ENCODE assay signal across 8 cellular contexts in genomic region chr19:36378625-36379509, GRCh38. TPM values are rescaled to one million over a fixed set of nuclear protein-coding genes. Genes with fewer than 3 reads are reported as not detected.
A peak's percentile ranks its signal among the peaks of the same experiment; 100 is the strongest.
DNase-seq lines count a peak whose midpoint lies in the region; ATAC-seq and TF ChIP-seq lines count a peak whose summit lies in the region.

Gene ZFP14 (minus strand): TSS chr19:36379201. CDS start chr19:36367892, 11,309 bp downstream.

- no peaks in the 10 kb centered on the region for H3K9me3 ChIP-seq in neural cell (ENCODE audit: low read length)

- H3K27ac ChIP-seq in neural cell (ENCODE audit: low read length), result peak within 1 kb of the TSS; percentile 85

- H3K4me3 ChIP-seq in LNCaP clone FGC (ENCODE audit: low read depth, low read length), result peak within 1 kb of the TSS; percentile 61
- H3K4me3 ChIP-seq in foreskin fibroblast (ENCODE audit: low read depth in 1 of 2, low read length in 2 of 2), result peak within 1 kb of the TSS; percentile 66 to 88
- H3K4me3 ChIP-seq in neural cell (ENCODE audit: low read length), result peak within 1 kb of the TSS; percentile 72

- peak within 1 kb of the TSS; percentile 86 for H2AFZ ChIP-seq in neural cell (ENCODE audit: low read depth, low read length)

- TF ChIP-seq POLR2A in Raji (IDR thresholded peaks at IDR 0.05; ENCODE audit: insufficient read depth, low read depth, low read length), result peak; percentile 54; the same call in 1 of the 2 replicates

- peak; percentile 100 for ATAC-seq in stimulated activated naive CD8-positive, alpha-beta T cell treated with anti-CD3 and anti-CD28 coated beads, Interleukin-15, amount 100 ng/mL, for 72 hours

- H3K27me3 Mint-ChIP-seq in stimulated activated naive CD8-positive, alpha-beta T cell treated with anti-CD3 and anti-CD28 coated beads, Interleukin-15, amount 100 ng/mL, for 72 hours, result no peaks in the 10 kb centered on the region

- H3K9me2 ChIP-seq in neural cell (ENCODE audit: insufficient read depth, low read length), result no peaks in the 10 kb centered on the region

- peaks cover 6 to 10% of the 10 kb centered on the region in 2 donors for H3K9me3 Mint-ChIP-seq in stimulated activated naive CD8-positive, alpha-beta T cell treated with anti-CD3 and anti-CD28 coated beads, Interleukin-15, amount 100 ng/mL, for 72 hours

- peak; percentile 55 for TF ChIP-seq RAD21 in neural cell (conservative IDR thresholded peaks at IDR 0.05)

- H3K27ac Mint-ChIP-seq in stimulated activated naive CD8-positive, alpha-beta T cell treated with anti-CD3 and anti-CD28 coated beads, Interleukin-15, amount 100 ng/mL, for 72 hours, result peak within 1 kb of the TSS; percentile 99 to 100

- no peaks in the 10 kb centered on the region for H3K36me3 ChIP-seq in neural cell (ENCODE audit: insufficient read depth, low read length)

- H4K20me1 ChIP-seq in neural cell (ENCODE audit: insufficient read depth), result no peaks in the 10 kb centered on the region

- H3K9ac ChIP-seq in neural cell (ENCODE audit: low read length), result peak within 1 kb of the TSS; percentile 91

- peak within 1 kb of the TSS; percentile 68 for H3K4me2 ChIP-seq in neural cell (ENCODE audit: low read length)

- H3K79me2 ChIP-seq in neural cell (replicated peaks; ENCODE audit: insufficient read depth, low read length), result peaks cover 31% of the 10 kb centered on the region

- no peaks in the 10 kb centered on the region for H3K27me3 ChIP-seq in neural cell (ENCODE audit: insufficient read depth, low read depth, low read length)

- H3F3A ChIP-seq in neural cell (ENCODE audit: insufficient read depth, low read length, poor library complexity, severe bottlenecking), result no peaks in the 10 kb centered on the region

- TF ChIP-seq EP300 in neural cell (conservative IDR thresholded peaks at IDR 0.05; ENCODE audit: poor library complexity, severe bottlenecking), result peak; percentile 57

- H3K4me3 Mint-ChIP-seq in stimulated activated naive CD8-positive, alpha-beta T cell treated with anti-CD3 and anti-CD28 coated beads, Interleukin-15, amount 100 ng/mL, for 72 hours, result peak within 1 kb of the TSS; percentile 97 to 98

- H3K4me1 Mint-ChIP-seq in stimulated activated naive CD8-positive, alpha-beta T cell treated with anti-CD3 and anti-CD28 coated beads, Interleukin-15, amount 100 ng/mL, for 72 hours, result peaks cover 22% of the 10 kb centered on the region

- TF ChIP-seq CTCF in LNCaP clone FGC (IDR thresholded peaks at IDR 0.05; ENCODE audit: control insufficient read depth, extremely low read depth, insufficient read depth) (0 out of 2 replicates have a peak, but pooled peaks have one; percentile 13), foreskin fibroblast (IDR thresholded peaks at IDR 0.05; ENCODE audit: low read depth, low read length) (no peak), neural cell (IDR thresholded peaks at IDR 0.05; ENCODE audit: poor library complexity, severe bottlenecking) (peak; percentile 56)

- DNase-seq in ELF-1 (ENCODE audit: low read depth, low spot score) (peak; percentile 97), GOT3 (lab: John Stamatoyannopoulos, UW) (peak; percentile 83), LNCaP clone FGC (ENCODE audit: low read depth) (peak; percentile 75), activated gamma-delta T cell (lab: John Stamatoyannopoulos, UW) (peak; percentile 82), foreskin fibroblast (peak; percentile 91 to 97)
- DNase-seq in stimulated activated naive CD8-positive, alpha-beta T cell treated with anti-CD3 and anti-CD28 coated beads, Interleukin-15, amount 100 ng/mL, for 72 hours, result peak; percentile 96

TF ChIP-seq in neural cell, 6 proteins besides CTCF, POLR2A, EP300 and RAD21:
- TF ChIP-seq EZH2 (IDR thresholded peaks at IDR 0.05; ENCODE audit: borderline replicate concordance, insufficient read depth, low read length, poor library complexity, severe bottlenecking) (no peak), TAF1 (IDR thresholded peaks at IDR 0.05; ENCODE audit: low read depth) (no peak), MXI1 (conservative IDR thresholded peaks at IDR 0.05; ENCODE audit: poor library complexity, severe bottlenecking) (peak; percentile 56), POLR2AphosphoS5 (IDR thresholded peaks at IDR 0.05) (peak; percentile 94), SMC3 (conservative IDR thresholded peaks at IDR 0.05; ENCODE audit: poor library complexity) (peak; percentile 58)
- TF ChIP-seq, protein P1, sequence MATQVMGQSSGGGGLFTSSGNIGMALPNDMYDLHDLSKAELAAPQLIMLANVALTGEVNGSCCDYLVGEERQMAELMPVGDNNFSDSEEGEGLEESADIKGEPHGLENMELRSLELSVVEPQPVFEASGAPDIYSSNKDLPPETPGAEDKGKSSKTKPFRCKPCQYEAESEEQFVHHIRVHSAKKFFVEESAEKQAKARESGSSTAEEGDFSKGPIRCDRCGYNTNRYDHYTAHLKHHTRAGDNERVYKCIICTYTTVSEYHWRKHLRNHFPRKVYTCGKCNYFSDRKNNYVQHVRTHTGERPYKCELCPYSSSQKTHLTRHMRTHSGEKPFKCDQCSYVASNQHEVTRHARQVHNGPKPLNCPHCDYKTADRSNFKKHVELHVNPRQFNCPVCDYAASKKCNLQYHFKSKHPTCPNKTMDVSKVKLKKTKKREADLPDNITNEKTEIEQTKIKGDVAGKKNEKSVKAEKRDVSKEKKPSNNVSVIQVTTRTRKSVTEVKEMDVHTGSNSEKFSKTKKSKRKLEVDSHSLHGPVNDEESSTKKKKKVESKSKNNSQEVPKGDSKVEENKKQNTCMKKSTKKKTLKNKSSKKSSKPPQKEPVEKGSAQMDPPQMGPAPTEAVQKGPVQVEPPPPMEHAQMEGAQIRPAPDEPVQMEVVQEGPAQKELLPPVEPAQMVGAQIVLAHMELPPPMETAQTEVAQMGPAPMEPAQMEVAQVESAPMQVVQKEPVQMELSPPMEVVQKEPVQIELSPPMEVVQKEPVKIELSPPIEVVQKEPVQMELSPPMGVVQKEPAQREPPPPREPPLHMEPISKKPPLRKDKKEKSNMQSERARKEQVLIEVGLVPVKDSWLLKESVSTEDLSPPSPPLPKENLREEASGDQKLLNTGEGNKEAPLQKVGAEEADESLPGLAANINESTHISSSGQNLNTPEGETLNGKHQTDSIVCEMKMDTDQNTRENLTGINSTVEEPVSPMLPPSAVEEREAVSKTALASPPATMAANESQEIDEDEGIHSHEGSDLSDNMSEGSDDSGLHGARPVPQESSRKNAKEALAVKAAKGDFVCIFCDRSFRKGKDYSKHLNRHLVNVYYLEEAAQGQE (IDR thresholded peaks at IDR 0.05; ENCODE audit: borderline replicate concordance), result peak; percentile 86

RNA-seq across cellular contexts. Expression of gene ZFP14, which starts in this region (rescaled TPM):
- 16.1 and 16.4 TPM in 2 replicates for polyA plus RNA-seq in neural cell
- 64.9 and 65.5 TPM in 2 replicates for polyA minus RNA-seq in neural cell

Comparison
In these comparisons a context has a peak if more than half of its experiments do, and no peak if none do; other contexts are left out.
1. Peak in every context shown above with its lines: DNase-seq, ATAC-seq, H3K4me3 ChIP-seq and H3K27ac ChIP-seq.